19 cellular contexts compared by ENCODE assay signal in genomic region chr19:17127671-17128070, GRCh38. TPM values are rescaled to one million over a fixed set of nuclear protein-coding genes. Genes with fewer than 3 reads are reported as not detected.
DNase-seq lines count a peak whose midpoint lies in the region; ATAC-seq lines count a peak whose summit lies in the region.
"Had no signal": no experiment of that assay in that cellular context is flagged by ENCODE, and none has a peak within 500 bp of the region (broad histone marks: within the 10 kb centered on the region; RNA-seq: fewer than 3 reads in every experiment).

No MANE protein-coding gene starts in this region.

- intact Hi-C loops in CD4-positive, alpha-beta memory T cell (cut with micrococcal nuclease): no loop called here
- intact Hi-C loops in naive thymus-derived CD4-positive, alpha-beta T cell (cut with micrococcal nuclease): loop anchor here in 1 of 2 donors (5.0 kb wide), 1 partner anchor 55 kb away; no protein-coding TSS in a partner anchor

- H3K36me3 Mint-ChIP-seq in CD4-positive, alpha-beta memory T cell: peaks cover 8 to 15% of the 10 kb centered on the region in 2 donors
- no peaks in the 10 kb centered on the region for H3K36me3 Mint-ChIP-seq in activated naive CD8-positive, alpha-beta T cell
- H3K36me3 Mint-ChIP-seq in naive thymus-derived CD4-positive, alpha-beta T cell: peaks cover 0 to 13% (median 8%) of the 10 kb centered on the region in 5 donors

- peak overlapping the region in 6 of 7 donors; percentile 42 to 97 (median 70) for H3K27ac Mint-ChIP-seq in CD4-positive, alpha-beta memory T cell
- peak overlapping the region; percentile 61 for H3K27ac Mint-ChIP-seq in activated naive CD8-positive, alpha-beta T cell
- peak overlapping the region; percentile 57 to 100 (median 83) for H3K27ac Mint-ChIP-seq in naive thymus-derived CD4-positive, alpha-beta T cell

- ATAC-seq in naive thymus-derived CD4-positive, alpha-beta T cell: no peak
- no peak for ATAC-seq in HG03139 (IDR thresholded peaks at IDR 0.05; ENCODE audit: unreplicated experiment)
- no peak for ATAC-seq in HG02973 (IDR thresholded peaks at IDR 0.05; ENCODE audit: unreplicated experiment)
- ATAC-seq in HG02571 (IDR thresholded peaks at IDR 0.05; ENCODE audit: unreplicated experiment): no peak
- ATAC-seq: HCT116, Panc1, pancreas had no signal

- H3K9me3 ChIP-seq in CD4-positive, alpha-beta memory T cell (ENCODE audit: control insufficient read depth in 1 of 2, low read length in 2 of 2): no peaks in the 10 kb centered on the region
- peaks cover 0 to 9% (median 0%) of the 10 kb centered on the region in 3 experiments for H3K9me3 ChIP-seq in naive thymus-derived CD4-positive, alpha-beta T cell (ENCODE audit: control insufficient read depth in 2 of 3, low read length in 3 of 3)
- H3K9me3 ChIP-seq: pancreas had no signal

- POLR2A ChIA-PET in CD4-positive, alpha-beta memory T cell (lab: Charles Lee; ENCODE audit: partially characterized antibody): interaction anchor here (0.6 kb wide), 1 partner anchor 638 kb away, joined by 4 read pairs; no protein-coding TSS in a partner anchor
- POLR2A ChIA-PET in naive thymus-derived CD4-positive, alpha-beta T cell (lab: Charles Lee): interaction anchor here (0.8 kb wide), 1 partner anchor 88 kb away, joined by 3 read pairs; the partner anchor contains the start of gene USE1

- no peaks in the 10 kb centered on the region for H3K27me3 Mint-ChIP-seq in CD4-positive, alpha-beta memory T cell
- no peaks in the 10 kb centered on the region for H3K27me3 Mint-ChIP-seq in activated naive CD8-positive, alpha-beta T cell
- no peaks in the 10 kb centered on the region for H3K27me3 Mint-ChIP-seq in naive thymus-derived CD4-positive, alpha-beta T cell

- no peaks in the 10 kb centered on the region for H3K27me3 ChIP-seq in CD4-positive, alpha-beta memory T cell (ENCODE audit: insufficient read depth, low read length)
- H3K27me3 ChIP-seq in naive thymus-derived CD4-positive, alpha-beta T cell (ENCODE audit: control insufficient read depth in 2 of 2, insufficient read depth in 2 of 2, low read length in 2 of 2): no peaks in the 10 kb centered on the region
- H3K27me3 ChIP-seq: pancreas had no signal

- peaks cover 47% of the 10 kb centered on the region for H3K4me1 ChIP-seq in CD4-positive, alpha-beta memory T cell (ENCODE audit: insufficient read depth, low read length)
- H3K4me1 ChIP-seq in naive thymus-derived CD4-positive, alpha-beta T cell (ENCODE audit: control insufficient read depth in 2 of 2, insufficient read depth in 2 of 2, low read length in 2 of 2): peaks cover 33 to 45% of the 10 kb centered on the region in 2 donors
- H3K4me1 ChIP-seq: pancreas had no signal

- H3K9me3 Mint-ChIP-seq in CD4-positive, alpha-beta memory T cell: peaks cover 0 to 2% (median 0%) of the 10 kb centered on the region in 8 donors
- H3K9me3 Mint-ChIP-seq in activated naive CD8-positive, alpha-beta T cell (ENCODE audit: low read depth): no peaks in the 10 kb centered on the region
- peaks cover 0 to 6% (median 0%) of the 10 kb centered on the region in 11 donors for H3K9me3 Mint-ChIP-seq in naive thymus-derived CD4-positive, alpha-beta T cell

- H3K4me1 Mint-ChIP-seq in CD4-positive, alpha-beta memory T cell: peaks cover 21 to 55% (median 38%) of the 10 kb centered on the region in 4 donors
- H3K4me1 Mint-ChIP-seq in activated naive CD8-positive, alpha-beta T cell (ENCODE audit: low read depth): peaks cover 36% of the 10 kb centered on the region
- peaks cover 18 to 57% (median 45%) of the 10 kb centered on the region in 7 donors for H3K4me1 Mint-ChIP-seq in naive thymus-derived CD4-positive, alpha-beta T cell

- H3K36me3 ChIP-seq in CD4-positive, alpha-beta memory T cell (ENCODE audit: insufficient read depth, low read length): peaks cover 4% of the 10 kb centered on the region
- H3K36me3 ChIP-seq in naive thymus-derived CD4-positive, alpha-beta T cell (ENCODE audit: control insufficient read depth in 2 of 3, insufficient read depth in 3 of 3, low read length in 3 of 3): peaks cover 0 to 2% (median 0%) of the 10 kb centered on the region in 3 experiments
- H3K36me3 ChIP-seq: pancreas had no signal

- CTCF ChIA-PET in CD4-positive, alpha-beta memory T cell (lab: Charles Lee; ENCODE audit: partially characterized antibody): no interaction called here
- CTCF ChIA-PET in naive thymus-derived CD4-positive, alpha-beta T cell (lab: Charles Lee): no interaction called here

- no peak overlapping the region for H3K4me3 ChIP-seq in CD4-positive, alpha-beta memory T cell (ENCODE audit: low read length in 2 of 2)
- no peak overlapping the region for H3K4me3 ChIP-seq in naive thymus-derived CD4-positive, alpha-beta T cell (ENCODE audit: low read length)
- H3K4me3 ChIP-seq: pancreas, skin epidermis had no signal

- H3K27ac ChIP-seq in CD4-positive, alpha-beta memory T cell (ENCODE audit: low read depth, low read length): no peak overlapping the region
- H3K27ac ChIP-seq in naive thymus-derived CD4-positive, alpha-beta T cell (ENCODE audit: low read depth, low read length): peak overlapping the region; percentile 36
- H3K27ac ChIP-seq: pancreas had no signal

- peak overlapping the region in 3 of 8 donors; percentile 20 to 49 (median 31) for H3K4me3 Mint-ChIP-seq in CD4-positive, alpha-beta memory T cell
- no peak overlapping the region for H3K4me3 Mint-ChIP-seq in activated naive CD8-positive, alpha-beta T cell
- peak overlapping the region in 9 of 10 donors; percentile 17 to 95 (median 45) for H3K4me3 Mint-ChIP-seq in naive thymus-derived CD4-positive, alpha-beta T cell

- DNase-seq in CD4-positive, alpha-beta memory T cell: no peak
- DNase-seq in NCI-H2171 (lab: John Stamatoyannopoulos, UW) (peak; percentile 34), CD1c-positive myeloid dendritic cell (ENCODE audit: extremely low spot score) (no peak)
- DNase-seq in naive thymus-derived CD4-positive, alpha-beta T cell: no peak
- DNase-seq: activated T-cell treated with anti-CD3 and anti-CD28 coated beads, Interleukin-2, amount 50 U/mL, for 48 hours; cortex of kidney; erythroblast; midbrain; NCI-H1436; NCI-H446 treated with DMSO at 0.1 percent for 48 hours; pancreas; stimulated activated naive CD4-positive, alpha-beta T cell had no signal

RNA-seq across cellular contexts. Expression of gene MYO9B, which starts 52.1 kb away (rescaled TPM):
- total RNA-seq in CD4-positive, alpha-beta memory T cell: 100 to 1,000 TPM; 176 to 181 TPM
- polyA plus RNA-seq in CD4-positive, alpha-beta memory T cell: 10 to 100 TPM in 1 of 2 donors, 1 to 10 TPM in 1; 1.3 to 25.8 TPM
- total RNA-seq in naive thymus-derived CD4-positive, alpha-beta T cell: 100 to 1,000 TPM; 154 to 297 (median 205) TPM
- polyA plus RNA-seq in naive thymus-derived CD4-positive, alpha-beta T cell: 10 to 100 TPM in 1 of 2 donors, 1 to 10 TPM in 1; 5.6 to 26.2 TPM

RNA-seq across cellular contexts. Expression of gene HAUS8, which starts 52.4 kb away (rescaled TPM):
- total RNA-seq in CD4-positive, alpha-beta memory T cell: 10 to 100 TPM; 20.0 to 20.9 TPM
- 10 to 100 TPM in 1 of 2 donors, 1 to 10 TPM in 1; 5.7 to 11.2 TPM for polyA plus RNA-seq in CD4-positive, alpha-beta memory T cell
- total RNA-seq in naive thymus-derived CD4-positive, alpha-beta T cell: 10 to 100 TPM; 16.7 to 31.5 (median 19.3) TPM
- polyA plus RNA-seq in naive thymus-derived CD4-positive, alpha-beta T cell: 10 to 100 TPM in 1 of 2 donors, 1 to 10 TPM in 1; 9.4 to 11.5 TPM
